In genomic region chr22:42938976-42939375, GRCh38 we compare ENCODE assay signal across 14 cellular contexts.
DNase-seq lines count a peak whose midpoint lies in the region; ATAC-seq and TF ChIP-seq lines count a peak whose summit lies in the region.
"Had no signal": no experiment of that assay in that cellular context is flagged by ENCODE, and none has a peak within 500 bp of the region (broad histone marks: within the 10 kb centered on the region; RNA-seq: fewer than 3 reads in every experiment).

No MANE protein-coding gene starts in this region.

- H3K4me2 ChIP-seq in hepatocyte: peak overlapping the region; percentile 54

- no peaks in the 10 kb centered on the region for H3K9me2 ChIP-seq in hepatocyte (replicated peaks; ENCODE audit: insufficient read depth)

- no peak overlapping the region for H3K4me3 Mint-ChIP-seq in Caco-2 (ENCODE audit: unreplicated experiment)
- H3K4me3 Mint-ChIP-seq: activated CD4-positive, alpha-beta memory T cell treated with anti-CD3 and anti-CD28 coated beads, Interleukin-2, amount 10 ng/mL, durations not matched to agents 7 days and 5 days; activated naive CD8-positive, alpha-beta T cell; effector memory CD8-positive, alpha-beta T cell had no signal

- peaks cover 91% of the 10 kb centered on the region for H3K79me2 ChIP-seq in hepatocyte

- H3K27ac ChIP-seq in brain microvascular endothelial cell (peak overlapping the region; percentile 94), hepatocyte (peak overlapping the region; percentile 88), skeletal muscle tissue (ENCODE audit: low read depth, low read length) (peak overlapping the region; percentile 57)
- H3K27ac ChIP-seq: ovary had no signal

- TF ChIP-seq CTCF in Caco-2 (IDR thresholded peaks at IDR 0.05; ENCODE audit: insufficient read depth in 1 of 2, low read depth in 1 of 2, low read length in 1 of 2, severe bottlenecking in 1 of 2, unreplicated experiment in 1 of 2): no peak
- TF ChIP-seq CTCF in brain microvascular endothelial cell (IDR thresholded peaks at IDR 0.05; ENCODE audit: low read depth, low read length, missing control alignments): no peak
- no peak for TF ChIP-seq CTCF in hepatocyte (IDR thresholded peaks at IDR 0.05; ENCODE audit: poor library complexity)
- no peak for TF ChIP-seq CTCF in foreskin fibroblast (IDR thresholded peaks at IDR 0.05; ENCODE audit: low read depth, low read length)

- ATAC-seq in HG03520 (IDR thresholded peaks at IDR 0.05; ENCODE audit: unreplicated experiment): no peak
- ATAC-seq: effector memory CD8-positive, alpha-beta T cell had no signal

- no peak overlapping the region for H2AFZ ChIP-seq in hepatocyte

- H3K4me1 Mint-ChIP-seq in Caco-2 (ENCODE audit: low read depth, unreplicated experiment): peaks cover 48% of the 10 kb centered on the region

- H3K27me3 Mint-ChIP-seq in Caco-2 (ENCODE audit: insufficient read depth, unreplicated experiment): no peaks in the 10 kb centered on the region
- H3K27me3 Mint-ChIP-seq: activated CD4-positive, alpha-beta memory T cell treated with anti-CD3 and anti-CD28 coated beads, Interleukin-2, amount 10 ng/mL, durations not matched to agents 7 days and 5 days; activated naive CD8-positive, alpha-beta T cell; effector memory CD8-positive, alpha-beta T cell had no signal

- in situ Hi-C loops in brain microvascular endothelial cell (cut with HindIII; ENCODE audit: low pct_ligation_motif_present, low sequenced_read_pairs): no loop called here

- H3K9me3 ChIP-seq in Caco-2 (no peaks in the 10 kb centered on the region), hepatocyte (ENCODE audit: low read depth) (no peaks in the 10 kb centered on the region), skeletal muscle tissue (ENCODE audit: control insufficient read depth in 3 of 3, low read length in 3 of 3) (no peaks in the 10 kb centered on the region)
- H3K9me3 ChIP-seq: ovary had no signal

- peak overlapping the region; percentile 68 for H3K27ac Mint-ChIP-seq in Caco-2 (ENCODE audit: unreplicated experiment)
- H3K27ac Mint-ChIP-seq: activated CD4-positive, alpha-beta memory T cell treated with anti-CD3 and anti-CD28 coated beads, Interleukin-2, amount 10 ng/mL, durations not matched to agents 7 days and 5 days had no signal

- intact Hi-C loops in Caco-2 (cut with micrococcal nuclease; ENCODE audit: unreplicated experiment): no loop called here

- peaks cover 32% of the 10 kb centered on the region for H3K4me1 ChIP-seq in Caco-2
- peaks cover 46% of the 10 kb centered on the region for H3K4me1 ChIP-seq in hepatocyte (ENCODE audit: insufficient read depth)
- H3K4me1 ChIP-seq in skeletal muscle tissue (ENCODE audit: control insufficient read depth in 3 of 3, insufficient read depth in 3 of 3, low read length in 3 of 3): peaks cover 52 to 60% (median 58%) of the 10 kb centered on the region in 3 donors

- no peaks in the 10 kb centered on the region for H3K27me3 ChIP-seq in Caco-2 (replicated peaks; ENCODE audit: control insufficient read depth, insufficient read depth, low read length)
- no peaks in the 10 kb centered on the region for H3K27me3 ChIP-seq in brain microvascular endothelial cell (replicated peaks)
- H3K27me3 ChIP-seq in hepatocyte: no peaks in the 10 kb centered on the region
- no peaks in the 10 kb centered on the region for H3K27me3 ChIP-seq in skeletal muscle tissue (ENCODE audit: control insufficient read depth in 3 of 3, insufficient read depth in 3 of 3, low read length in 3 of 3)
- H3K27me3 ChIP-seq: ovary had no signal

- no peak overlapping the region for H3K4me3 ChIP-seq in Caco-2 (ENCODE audit: low read depth, low read length)
- H3K4me3 ChIP-seq in brain microvascular endothelial cell (ENCODE audit: low read depth, low read length): no peak overlapping the region
- H3K4me3 ChIP-seq in hepatocyte: no peak overlapping the region
- H3K4me3 ChIP-seq in skeletal muscle tissue (ENCODE audit: low read length in 3 of 3): no peak overlapping the region
- no peak overlapping the region for H3K4me3 ChIP-seq in foreskin fibroblast (ENCODE audit: low read depth in 1 of 2, low read length in 2 of 2)
- H3K4me3 ChIP-seq: ovary had no signal

- POLR2A ChIA-PET in Caco-2 (lab: Charles Lee): no interaction called here

- no peak for DNase-seq in Caco-2
- no peak for DNase-seq in brain microvascular endothelial cell
- DNase-seq in hepatocyte (ENCODE audit: low spot score): no peak
- no peak for DNase-seq in SKM-1 treated with dmso at 0.1 percent for 144 hours (lab: John Stamatoyannopoulos, UW; ENCODE audit: unreplicated experiment)
- DNase-seq in HT-29 (ENCODE audit: low spot score): no peak
- no peak for DNase-seq in foreskin fibroblast
- DNase-seq: activated CD4-positive, alpha-beta memory T cell treated with anti-CD3 and anti-CD28 coated beads, Interleukin-2, amount 10 ng/mL, durations not matched to agents 7 days and 5 days; effector memory CD8-positive, alpha-beta T cell; NCI-H524; ovary; SW 1271 had no signal

- peaks cover 17% of the 10 kb centered on the region for H4K20me1 ChIP-seq in hepatocyte (ENCODE audit: insufficient read depth, poor library complexity, severe bottlenecking)

- peaks cover 3% of the 10 kb centered on the region for H3K36me3 ChIP-seq in Caco-2 (ENCODE audit: control insufficient read depth, insufficient read depth, low read length)
- H3K36me3 ChIP-seq in brain microvascular endothelial cell (replicated peaks): no peaks in the 10 kb centered on the region
- H3K36me3 ChIP-seq in hepatocyte (replicated peaks; ENCODE audit: insufficient read depth, low read depth): no peaks in the 10 kb centered on the region
- no peaks in the 10 kb centered on the region for H3K36me3 ChIP-seq in skeletal muscle tissue (ENCODE audit: control insufficient read depth in 3 of 3, insufficient read depth in 3 of 3, low read length in 3 of 3)
- H3K36me3 ChIP-seq: ovary had no signal

- 91% methylated on average over 5 of the region's 5 CpGs for WGBS in hepatocyte (ENCODE audit: low lambda C conversion rate, missing lambda C conversion rate)

- H3K9me3 Mint-ChIP-seq in Caco-2 (ENCODE audit: unreplicated experiment): no peaks in the 10 kb centered on the region
- H3K9me3 Mint-ChIP-seq: activated CD4-positive, alpha-beta memory T cell treated with anti-CD3 and anti-CD28 coated beads, Interleukin-2, amount 10 ng/mL, durations not matched to agents 7 days and 5 days; effector memory CD8-positive, alpha-beta T cell had no signal

- H3K9ac ChIP-seq in skeletal muscle tissue (ENCODE audit: low read depth in 1 of 3, low read length in 3 of 3): no peak overlapping the region

- CTCF ChIA-PET in Caco-2 (lab: Charles Lee): no interaction called here

- BruUV-seq in Caco-2 (replicated peaks; lab: Mats Ljungman, UMichigan): no TSS peak

- H3K36me3 Mint-ChIP-seq in Caco-2 (ENCODE audit: insufficient read depth, unreplicated experiment): peaks cover 80% of the 10 kb centered on the region
